10 cellular contexts compared by ENCODE assay signal in genomic region chr3:55571913-55572312, GRCh38.
DNase-seq lines count a peak whose midpoint lies in the region; ATAC-seq, FAIRE-seq and TF ChIP-seq lines count a peak whose summit lies in the region.
"Had no signal": no experiment of that assay in that cellular context is flagged by ENCODE, and none has a peak within 500 bp of the region (broad histone marks: within the 10 kb centered on the region; RNA-seq: fewer than 3 reads in every experiment).

No MANE protein-coding gene starts in this region.

- H2BK20ac ChIP-seq in H1 (ENCODE audit: low read length) = peak overlapping the region; percentile 82

- H2BK15ac ChIP-seq in H1 (ENCODE audit: low read length) = peak overlapping the region; percentile 37; the same call in 1 of the 2 replicates

- TF ChIP-seq POLR2A in H1 (IDR thresholded peaks at IDR 0.05; ENCODE audit: control extremely low read depth in 1 of 2, low read depth in 2 of 2, low read length in 2 of 2) (no peak), upper lobe of left lung (IDR thresholded peaks at IDR 0.05) (no peak), stomach (IDR thresholded peaks at IDR 0.05) (no peak)

- CTCF ChIA-PET in H1 (lab: Charles Lee; ENCODE audit: partially characterized antibody) = interaction anchor here (0.7 to 3.7 kb wide), 18 partner anchors 9 to 151 kb away, joined by 3 to 17 read pairs (median 4); no protein-coding TSS in a partner anchor

- no peak overlapping the region for H3K27ac Mint-ChIP-seq in naive thymus-derived CD8-positive, alpha-beta T cell

- H3K23ac ChIP-seq in H1 (ENCODE audit: insufficient read length) = no peak overlapping the region

- H3K18ac ChIP-seq in H1 (ENCODE audit: extremely low read depth, low read length) = peak overlapping the region; percentile 26

- no peak for TF ChIP-seq CTCF in Loucy (conservative IDR thresholded peaks at IDR 0.05; ENCODE audit: low read length)
- TF ChIP-seq CTCF in H1 (IDR thresholded peaks at IDR 0.05; ENCODE audit: control extremely low read depth in 1 of 3, insufficient read depth in 1 of 3, low read depth in 1 of 3, low read length in 3 of 3) = peak; percentile 28 to 60 (median 53); a peak in 3 of 4 replicates
- TF ChIP-seq CTCF in liver (IDR thresholded peaks at IDR 0.05; ENCODE audit: low read depth, low read length, missing input control) = peak; percentile 5
- peak in 3 of 6 experiments; percentile 24 to 60 (median 36) for TF ChIP-seq CTCF in upper lobe of left lung (IDR thresholded peaks at IDR 0.05)
- no peak for TF ChIP-seq CTCF in stomach (IDR thresholded peaks at IDR 0.05)

- H3K4me3 Mint-ChIP-seq in naive thymus-derived CD8-positive, alpha-beta T cell = no peak overlapping the region

- TF ChIP-seq RAD21 in H1 (IDR thresholded peaks at IDR 0.05 in 1 of 2, conservative IDR thresholded peaks at IDR 0.05 in 1 of 2; ENCODE audit: low read depth in 2 of 2, low read length in 2 of 2) (peak; percentile 35 to 50), liver (IDR thresholded peaks at IDR 0.05) (no peak)

- no peaks in the 10 kb centered on the region for H3F3A ChIP-seq in Loucy (ENCODE audit: low read depth)

- TF ChIP-seq EP300 in H1 (IDR thresholded peaks at IDR 0.05; ENCODE audit: borderline replicate concordance in 1 of 2, low read depth in 2 of 2, low read length in 2 of 2) = no peak
- TF ChIP-seq EP300 in upper lobe of left lung (IDR thresholded peaks at IDR 0.05) = no peak
- no peak for TF ChIP-seq EP300 in stomach (IDR thresholded peaks at IDR 0.05)

- H2BK120ac ChIP-seq in H1 (replicated peaks; ENCODE audit: low read depth, low read length) = peak overlapping the region; percentile 13

- H3K27ac ChIP-seq in H1 (ENCODE audit: low read depth, low read length) (peak overlapping the region; percentile 38; the same call in 1 of the 2 replicates), liver (ENCODE audit: low read depth in 1 of 2, low read length in 2 of 2) (no peak overlapping the region), upper lobe of left lung (no peak overlapping the region), stomach (no peak overlapping the region)
- H3K27ac ChIP-seq: GM23248, uterus had no signal

- no peaks in the 10 kb centered on the region for H3K27me3 ChIP-seq in Loucy (ENCODE audit: insufficient read depth, low read length, poor library complexity, severe bottlenecking)
- H3K27me3 ChIP-seq in H1 (replicated peaks in 1 of 4; ENCODE audit: control insufficient read depth in 3 of 4, extremely low read depth in 1 of 4, insufficient read depth in 3 of 4, low read length in 3 of 4) = no peaks in the 10 kb centered on the region; a peak in 1 of 7 replicates
- no peaks in the 10 kb centered on the region for H3K27me3 ChIP-seq in liver (ENCODE audit: control insufficient read depth in 4 of 4, insufficient read depth in 4 of 4, low read length in 3 of 4)
- H3K27me3 ChIP-seq in upper lobe of left lung = no peaks in the 10 kb centered on the region
- H3K27me3 ChIP-seq in stomach = no peaks in the 10 kb centered on the region
- H3K27me3 ChIP-seq: uterus had no signal

- no peaks in the 10 kb centered on the region for H3K36me3 ChIP-seq in Loucy (ENCODE audit: insufficient read depth, low read length)
- no peaks in the 10 kb centered on the region for H3K36me3 ChIP-seq in H1 (ENCODE audit: control insufficient read depth in 2 of 4, insufficient read depth in 4 of 4, low read length in 3 of 4)
- H3K36me3 ChIP-seq in liver (ENCODE audit: control insufficient read depth in 4 of 4, insufficient read depth in 3 of 4, low read depth in 1 of 4, low read length in 3 of 4) = no peaks in the 10 kb centered on the region
- H3K36me3 ChIP-seq in upper lobe of left lung = no peaks in the 10 kb centered on the region
- no peaks in the 10 kb centered on the region for H3K36me3 ChIP-seq in stomach
- H3K36me3 ChIP-seq: uterus had no signal

- H3K4me1 ChIP-seq in Loucy (ENCODE audit: insufficient read depth, low read length, poor library complexity, severe bottlenecking) = peaks cover 10% of the 10 kb centered on the region
- peaks cover 8 to 22% (median 18%) of the 10 kb centered on the region in 4 experiments for H3K4me1 ChIP-seq in H1 (replicated peaks in 1 of 4; ENCODE audit: control insufficient read depth in 3 of 4, insufficient read depth in 4 of 4, low read length in 3 of 4)
- H3K4me1 ChIP-seq in liver (ENCODE audit: control insufficient read depth in 4 of 4, insufficient read depth in 4 of 4, low read length in 3 of 4) = peaks cover 0 to 5% (median 2%) of the 10 kb centered on the region in 4 donors
- no peaks in the 10 kb centered on the region for H3K4me1 ChIP-seq in upper lobe of left lung
- peaks cover 0 to 7% (median 0%) of the 10 kb centered on the region in 4 donors for H3K4me1 ChIP-seq in stomach

- peak overlapping the region; percentile 26 for H4K5ac ChIP-seq in H1 (ENCODE audit: insufficient read length, low read depth, low read length)

- no peak overlapping the region for H3K14ac ChIP-seq in H1 (ENCODE audit: insufficient read length)

- H2AK5ac ChIP-seq in H1 (ENCODE audit: low read depth, low read length) = no peak overlapping the region

- intact Hi-C loops in stomach (cut with DNase I; ENCODE audit: low total_unique reads) = no loop called here

- no peaks in the 10 kb centered on the region for H3K9me3 ChIP-seq in Loucy (ENCODE audit: insufficient read depth, low read depth, low read length)
- H3K9me3 ChIP-seq in H1 (ENCODE audit: insufficient read depth in 2 of 2, low read depth in 1 of 2, low read length in 1 of 2) = no peaks in the 10 kb centered on the region
- no peaks in the 10 kb centered on the region for H3K9me3 ChIP-seq in liver (ENCODE audit: control insufficient read depth in 4 of 4, low read length in 3 of 4)
- H3K9me3 ChIP-seq in upper lobe of left lung = no peaks in the 10 kb centered on the region
- no peaks in the 10 kb centered on the region for H3K9me3 ChIP-seq in stomach
- H3K9me3 ChIP-seq: uterus had no signal

- H3K23me2 ChIP-seq in H1 (ENCODE audit: low read depth, low read length) = no peaks in the 10 kb centered on the region

- H2BK5ac ChIP-seq in H1 (ENCODE audit: low read depth, low read length) = peak overlapping the region; percentile 95; the same call in 1 of the 2 replicates

- H3K4ac ChIP-seq in H1 (replicated peaks; ENCODE audit: insufficient read length, low read depth, low read length) = no peak overlapping the region

- POLR2A ChIA-PET in H1 (lab: Charles Lee; ENCODE audit: partially characterized antibody) = interaction anchor here (1.0 to 1.6 kb wide), 7 partner anchors 11 to 87 kb away, joined by 3 to 5 read pairs (median 3); no protein-coding TSS in a partner anchor
- POLR2A ChIA-PET in naive thymus-derived CD8-positive, alpha-beta T cell (lab: Charles Lee) = no interaction called here

- H3K27me3 Mint-ChIP-seq in naive thymus-derived CD8-positive, alpha-beta T cell = peaks cover 0 to 5% (median 0%) of the 10 kb centered on the region in 5 donors

- no peaks in the 10 kb centered on the region for H4K20me1 ChIP-seq in Loucy (ENCODE audit: insufficient read depth, low read length, poor library complexity, severe bottlenecking)
- no peaks in the 10 kb centered on the region for H4K20me1 ChIP-seq in H1 (replicated peaks in 1 of 2; ENCODE audit: control insufficient read depth in 1 of 2, insufficient read depth in 2 of 2, low read length in 2 of 2)

- H3K4me1 Mint-ChIP-seq in naive thymus-derived CD8-positive, alpha-beta T cell = peaks cover 0 to 3% (median 0%) of the 10 kb centered on the region in 4 donors

- H3K36me3 Mint-ChIP-seq in naive thymus-derived CD8-positive, alpha-beta T cell = no peaks in the 10 kb centered on the region

- peak overlapping the region; percentile 33 for H3K4me2 ChIP-seq in Loucy (ENCODE audit: low read depth, low read length, poor library complexity, severe bottlenecking)
- peak overlapping the region; percentile 26 to 46; a peak in 3 of 4 replicates for H3K4me2 ChIP-seq in H1 (ENCODE audit: insufficient read depth in 1 of 2, low read depth in 2 of 2, low read length in 2 of 2)

- H3K9ac ChIP-seq in Loucy (ENCODE audit: low read depth, low read length, poor library complexity, severe bottlenecking) = no peak overlapping the region
- no peak overlapping the region for H3K9ac ChIP-seq in H1 (replicated peaks in 1 of 4; ENCODE audit: extremely low read depth in 1 of 4, low read depth in 3 of 4, low read length in 3 of 4)
- no peak overlapping the region for H3K9ac ChIP-seq in liver (ENCODE audit: low read depth in 1 of 2, low read length in 2 of 2)
- H3K9ac ChIP-seq: GM23248 had no signal

- ATAC-seq in upper lobe of left lung (ENCODE audit: low FRiP score in 2 of 2) = peak in 1 of 2 donors; percentile 35
- no peak for ATAC-seq in naive thymus-derived CD8-positive, alpha-beta T cell
- ATAC-seq: Panc1 had no signal

- DNase-seq in H1 (ENCODE audit: low read depth in 1 of 2, low spot score in 2 of 2) (peak; percentile 73 to 88), upper lobe of left lung (peak; percentile 11 to 34), stomach (no peak)
- DNase-seq in stimulated activated CD4-positive, alpha-beta T cell treated with anti-CD3 and anti-CD28 coated beads, Interleukin-12 subunit alpha, Interleukin-12 subunit beta, amount 100 ng/mL, for 4 hours = no peak
- no peak for DNase-seq in naive thymus-derived CD8-positive, alpha-beta T cell
- DNase-seq: GM23248, uterus had no signal

- H4K91ac ChIP-seq in H1 (replicated peaks; ENCODE audit: insufficient read length, low read length) = peak overlapping the region; percentile 89

- H3K79me2 ChIP-seq in Loucy (ENCODE audit: insufficient read depth, low read length) (no peaks in the 10 kb centered on the region), H1 (ENCODE audit: control insufficient read depth in 1 of 2, insufficient read depth in 2 of 2, low read length in 2 of 2) (no peaks in the 10 kb centered on the region)

- H3K9me3 Mint-ChIP-seq in naive thymus-derived CD8-positive, alpha-beta T cell = peaks cover 0 to 9% (median 0%) of the 10 kb centered on the region in 9 donors

- peak overlapping the region; percentile 54; the same call in 1 of the 2 replicates for H4K8ac ChIP-seq in H1 (ENCODE audit: extremely low read depth, insufficient read depth, low read length)

- peak overlapping the region; percentile 90 for H2BK12ac ChIP-seq in H1 (ENCODE audit: low read depth, low read length)

- FAIRE-seq in H1 (lab: Jason Lieb, UNC) = peak; percentile 95

- H3K56ac ChIP-seq in H1 (replicated peaks; ENCODE audit: insufficient read length, low read depth, low read length) = no peak overlapping the region

- H3K9me2 ChIP-seq in Loucy (replicated peaks; ENCODE audit: low read depth, low read length) = no peaks in the 10 kb centered on the region

- no peaks in the 10 kb centered on the region for H3K79me1 ChIP-seq in H1 (ENCODE audit: low read depth, low read length)

- no peak overlapping the region for H2AFZ ChIP-seq in Loucy (ENCODE audit: low read length)
- no peak overlapping the region for H2AFZ ChIP-seq in H1 (ENCODE audit: low read length)
- H2AFZ ChIP-seq: GM23248 had no signal

- 12% methylated on average over 10 of the region's 10 CpGs; no CpG with 5 or more reads in 1 of the 2 experiments for WGBS in H1 (ENCODE audit: extremely low coverage in 1 of 2, insufficient coverage in 1 of 2, insufficient read length in 1 of 2, insufficient replicate concordance in 2 of 2, low coverage in 1 of 2, low lambda C conversion rate in 2 of 2, missing lambda C conversion rate in 1 of 2), 2 experiments
- WGBS in liver = 70% methylated on average over 10 of the region's 10 CpGs
- WGBS in upper lobe of left lung, 2 donors = 25 to 38% methylated on average over 10 of the region's 10 CpGs
- WGBS in stomach, 5 donors = 37 to 58% (median 55%) methylated on average over 3 to 10 of the region's 10 CpGs

- no peak overlapping the region for H3K4me3 ChIP-seq in Loucy (ENCODE audit: low read length, poor library complexity, severe bottlenecking)
- H3K4me3 ChIP-seq in H1 (ENCODE audit: extremely low read depth in 1 of 4, insufficient read depth in 2 of 4, low read depth in 3 of 4, low read length in 4 of 4) = no peak overlapping the region
- no peak overlapping the region for H3K4me3 ChIP-seq in liver (ENCODE audit: low read depth in 1 of 3, low read length in 3 of 3)
- H3K4me3 ChIP-seq in upper lobe of left lung = no peak overlapping the region
- H3K4me3 ChIP-seq in stomach = no peak overlapping the region
- H3K4me3 ChIP-seq: GM23248, uterus had no signal

Comparison
In these comparisons a context has a peak if more than half of its experiments do, and no peak if none do; other contexts are left out.
1. CTCF ChIP-seq: peak in H1 (3 of 3) and liver (single experiment); none in Loucy (single experiment) and stomach (0 of 7).
2. DNase-seq: peak in H1 (2 of 2) and upper lobe of left lung (2 of 2); none in stimulated activated CD4-positive, alpha-beta T cell treated with anti-CD3 and anti-CD28 coated beads, Interleukin-12 subunit alpha, Interleukin-12 subunit beta, amount 100 ng/mL, for 4 hours (single experiment), stomach (single experiment) and naive thymus-derived CD8-positive, alpha-beta T cell (0 of 10).